Comparison of ENCODE assay signal across 1 cellular context in the genomic region with DNA sequence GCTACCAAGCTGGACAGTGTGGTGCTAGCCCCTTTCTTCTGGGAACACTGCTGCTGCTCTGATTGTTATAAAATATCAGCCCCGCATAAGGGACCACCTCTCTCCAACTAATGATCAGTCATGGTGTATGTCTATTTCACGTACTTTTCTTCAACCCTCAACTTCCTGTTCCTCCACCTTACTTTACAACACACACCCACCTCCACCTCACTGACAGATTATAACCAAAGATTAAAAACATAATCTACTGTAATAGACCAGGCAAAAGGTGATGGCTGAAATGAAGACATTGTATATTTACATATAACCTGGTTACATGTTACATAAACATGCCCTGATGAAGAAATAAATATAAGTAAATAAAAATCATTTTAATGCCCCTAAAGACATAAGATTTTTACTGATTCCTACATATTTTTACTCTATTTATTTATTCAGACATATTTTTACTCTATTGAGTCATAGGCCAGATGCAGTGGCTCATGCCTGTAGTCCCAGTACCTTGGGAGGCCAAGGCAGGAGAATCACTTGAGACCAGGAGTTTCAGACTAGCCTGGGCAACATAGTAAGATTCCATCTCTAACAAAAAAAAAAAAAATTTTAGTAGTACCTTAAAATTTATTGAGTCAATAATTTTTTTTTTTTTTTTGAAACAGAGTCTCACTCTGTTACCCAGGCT.
TF ChIP-seq lines count a peak whose summit lies in the region.

No MANE protein-coding gene starts in this region.

TF ChIP-seq in SK-N-SH, 30 proteins besides CTCF, POLR2A, EP300 and RAD21 (continued from another document):
- TF ChIP-seq IRF3 (IDR thresholded peaks at IDR 0.05; ENCODE audit: low read depth, low read length) (no peak), MEF2A (IDR thresholded peaks at IDR 0.05; ENCODE audit: borderline replicate concordance, low read depth) (no peak), SMC3 (IDR thresholded peaks at IDR 0.05; ENCODE audit: low read depth, low read length) (no peak)
- TF ChIP-seq, protein P1, sequence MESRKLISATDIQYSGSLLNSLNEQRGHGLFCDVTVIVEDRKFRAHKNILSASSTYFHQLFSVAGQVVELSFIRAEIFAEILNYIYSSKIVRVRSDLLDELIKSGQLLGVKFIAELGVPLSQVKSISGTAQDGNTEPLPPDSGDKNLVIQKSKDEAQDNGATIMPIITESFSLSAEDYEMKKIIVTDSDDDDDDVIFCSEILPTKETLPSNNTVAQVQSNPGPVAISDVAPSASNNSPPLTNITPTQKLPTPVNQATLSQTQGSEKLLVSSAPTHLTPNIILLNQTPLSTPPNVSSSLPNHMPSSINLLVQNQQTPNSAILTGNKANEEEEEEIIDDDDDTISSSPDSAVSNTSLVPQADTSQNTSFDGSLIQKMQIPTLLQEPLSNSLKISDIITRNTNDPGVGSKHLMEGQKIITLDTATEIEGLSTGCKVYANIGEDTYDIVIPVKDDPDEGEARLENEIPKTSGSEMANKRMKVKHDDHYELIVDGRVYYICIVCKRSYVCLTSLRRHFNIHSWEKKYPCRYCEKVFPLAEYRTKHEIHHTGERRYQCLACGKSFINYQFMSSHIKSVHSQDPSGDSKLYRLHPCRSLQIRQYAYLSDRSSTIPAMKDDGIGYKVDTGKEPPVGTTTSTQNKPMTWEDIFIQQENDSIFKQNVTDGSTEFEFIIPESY (IDR thresholded peaks at IDR 0.05; ENCODE audit: borderline replicate concordance, low read depth), result no peak
